Comparison of ENCODE assay signal across 17 cellular contexts in the genomic region with DNA sequence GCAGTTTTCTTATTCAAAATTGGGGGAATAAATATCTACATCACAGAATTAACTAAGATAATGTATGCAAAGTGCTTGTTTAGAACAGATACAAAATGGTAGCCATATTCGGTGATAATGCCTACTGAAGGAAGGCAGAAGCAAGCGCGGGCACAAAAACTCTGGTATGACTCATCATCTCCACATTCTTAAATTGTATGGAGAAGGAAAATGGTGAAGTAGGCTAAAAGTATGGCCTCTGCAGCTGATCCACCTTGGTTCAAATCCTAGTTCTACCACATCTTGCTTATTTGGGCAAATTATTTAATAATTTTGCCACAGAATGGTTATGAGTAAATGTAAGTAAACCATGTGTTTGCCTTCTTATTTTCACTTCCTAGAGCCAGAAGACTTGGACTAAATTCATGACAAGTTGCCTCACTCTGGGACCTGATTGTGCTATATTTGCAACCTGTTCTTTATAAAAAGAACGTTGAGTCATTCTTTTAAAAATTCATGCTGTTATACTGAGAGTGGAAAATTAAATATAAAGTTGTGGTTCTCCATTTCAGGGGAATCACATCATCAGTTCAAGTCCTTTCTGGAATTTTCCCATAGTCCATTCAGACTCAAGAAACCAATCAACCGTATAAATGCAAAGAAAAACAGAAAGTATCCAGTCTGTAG. TPM values are rescaled to one million over a fixed set of nuclear protein-coding genes. Genes with fewer than 3 reads are reported as not detected.
DNase-seq lines count a peak whose midpoint lies in the region; ATAC-seq, FAIRE-seq and TF ChIP-seq lines count a peak whose summit lies in the region.
"Had no signal": no experiment of that assay in that cellular context is flagged by ENCODE, and none has a peak within 500 bp of the region (broad histone marks: within the 10 kb centered on the region; RNA-seq: fewer than 3 reads in every experiment).

No MANE protein-coding gene starts in this region.

- peak overlapping the region; percentile 93 for H3K27ac ChIP-seq in Panc1 (ENCODE audit: low read length)
- no peak overlapping the region for H3K27ac ChIP-seq in endothelial cell of umbilical vein (ENCODE audit: insufficient read depth, low read depth, low read length)
- no peak overlapping the region for H3K27ac ChIP-seq in small intestine (ENCODE audit: low read depth in 1 of 2, low read length in 1 of 2)

- CTCF ChIA-PET in Panc1 (lab: Charles Lee) (no interaction called here), endothelial cell of umbilical vein (lab: Charles Lee) (interaction anchor here (0.5 to 1.2 kb wide), 5 partner anchors 16 to 382 kb away, joined by 3 to 10 read pairs (median 3); a partner anchor contains a TSS)
- CTCF ChIA-PET in activated CD4-positive, alpha-beta memory T cell treated with anti-CD3 and anti-CD28 coated beads for 36 hours (lab: Charles Lee) = no interaction called here

- H3K27ac Mint-ChIP-seq in activated CD4-positive, alpha-beta memory T cell treated with anti-CD3 and anti-CD28 coated beads for 36 hours = no peak overlapping the region
- H3K27ac Mint-ChIP-seq: activated CD4-positive, alpha-beta memory T cell treated with anti-CD3 and anti-CD28 coated beads, Interleukin-2, amount 10 ng/mL, durations not matched to agents 7 days and 5 days; activated naive CD4-positive, alpha-beta T cell treated with anti-CD3 and anti-CD28 coated beads, Interleukin-2, amount 10 ng/mL, durations not matched to agents 7 days and 5 days; stimulated activated naive B cell treated with anti-CD40 and anti-IgM and Interleukin-4, amounts not matched to agents 10 μg/mL and 1 μg/mL and 100 μg/mL, for 72 hours; T-helper 1 cell treated with Interleukin-12 subunit alpha and Interleukin-12 subunit beta and Interleukin-4 antibody, amounts not matched to agents 30 μg/mL and 1 μg/mL, for 36 hours had no signal

- peaks cover 2% of the 10 kb centered on the region for H3K27me3 Mint-ChIP-seq in activated CD4-positive, alpha-beta memory T cell treated with anti-CD3 and anti-CD28 coated beads for 36 hours

- no peak for TF ChIP-seq POLR2A in endothelial cell of umbilical vein (IDR thresholded peaks at IDR 0.05; ENCODE audit: low read depth, low read length)

- H3K4me3 Mint-ChIP-seq in activated CD4-positive, alpha-beta memory T cell treated with anti-CD3 and anti-CD28 coated beads for 36 hours = no peak overlapping the region
- H3K4me3 Mint-ChIP-seq: activated CD4-positive, alpha-beta memory T cell treated with anti-CD3 and anti-CD28 coated beads, Interleukin-2, amount 10 ng/mL, durations not matched to agents 7 days and 5 days; activated naive CD4-positive, alpha-beta T cell treated with anti-CD3 and anti-CD28 coated beads, Interleukin-2, amount 10 ng/mL, durations not matched to agents 7 days and 5 days; stimulated activated naive B cell treated with anti-CD40 and anti-IgM and Interleukin-4, amounts not matched to agents 10 μg/mL and 1 μg/mL and 100 μg/mL, for 72 hours; T-helper 1 cell treated with Interleukin-12 subunit alpha and Interleukin-12 subunit beta and Interleukin-4 antibody, amounts not matched to agents 30 μg/mL and 1 μg/mL, for 36 hours had no signal

- H3K36me3 Mint-ChIP-seq in activated CD4-positive, alpha-beta memory T cell treated with anti-CD3 and anti-CD28 coated beads for 36 hours = no peaks in the 10 kb centered on the region
- H3K36me3 Mint-ChIP-seq: activated naive CD4-positive, alpha-beta T cell treated with anti-CD3 and anti-CD28 coated beads, Interleukin-2, amount 10 ng/mL, durations not matched to agents 7 days and 5 days; stimulated activated naive B cell treated with anti-CD40 and anti-IgM and Interleukin-4, amounts not matched to agents 10 μg/mL and 1 μg/mL and 100 μg/mL, for 72 hours had no signal

- peak; percentile 94 for DNase-seq in EH (ENCODE audit: low read depth)
- DNase-seq in Panc1 (ENCODE audit: low read depth, low spot score) = peak; percentile 45
- DNase-seq in endothelial cell of umbilical vein (ENCODE audit: low read depth, low spot score) = no peak
- DNase-seq in renal cortical epithelial cell (ENCODE audit: low read depth) = peak; percentile 93
- no peak for DNase-seq in small intestine
- no peak for DNase-seq in activated CD4-positive, alpha-beta memory T cell treated with anti-CD3 and anti-CD28 coated beads for 36 hours
- no peak for DNase-seq in HuH-7 (ENCODE audit: low spot score)
- DNase-seq: activated CD4-positive, alpha-beta memory T cell treated with anti-CD3 and anti-CD28 coated beads, Interleukin-2, amount 10 ng/mL, durations not matched to agents 7 days and 5 days; activated naive CD4-positive, alpha-beta T cell treated with anti-CD3 and anti-CD28 coated beads, Interleukin-2, amount 10 ng/mL, durations not matched to agents 7 days and 5 days; COR-L47; NCI-H187; stimulated activated CD4-positive, alpha-beta T cell treated with anti-CD3 and anti-CD28 coated beads, Interleukin-2, amount 100 ng/mL, for 24 hours; stimulated activated naive B cell treated with anti-CD40 and anti-IgM and Interleukin-4, amounts not matched to agents 10 μg/mL and 1 μg/mL and 100 μg/mL, for 72 hours had no signal

- TF ChIP-seq CTCF in Panc1 (IDR thresholded peaks at IDR 0.05) = no peak
- TF ChIP-seq CTCF in endothelial cell of umbilical vein (IDR thresholded peaks at IDR 0.05; ENCODE audit: extremely low read depth in 1 of 2, insufficient read depth in 1 of 2, low read depth in 1 of 2, low read length in 2 of 2) = no peak

- no peaks in the 10 kb centered on the region for H4K20me1 ChIP-seq in endothelial cell of umbilical vein (replicated peaks; ENCODE audit: control insufficient read depth, extremely low read depth, insufficient read depth, low read length)

- no peaks in the 10 kb centered on the region; the same call in 1 of the 2 replicates for H3K9me3 ChIP-seq in Panc1 (ENCODE audit: control insufficient read depth, insufficient read depth, low read depth, low read length)
- no peaks in the 10 kb centered on the region for H3K9me3 ChIP-seq in endothelial cell of umbilical vein (replicated peaks; ENCODE audit: control insufficient read depth, insufficient read depth, low read length)
- no peaks in the 10 kb centered on the region for H3K9me3 ChIP-seq in small intestine (ENCODE audit: control insufficient read depth, low read depth)

- H2AFZ ChIP-seq in endothelial cell of umbilical vein (ENCODE audit: low read depth, low read length) = no peak overlapping the region

- in situ Hi-C loops in Panc1 (cut with HindIII; ENCODE audit: low pct_unique_long_range_greater_than_20kb, low sequenced_read_pairs) = no loop called here

- H3K4me3 ChIP-seq in Panc1 (ENCODE audit: low read depth in 2 of 2, low read length in 2 of 2) (peak overlapping the region; percentile 7 to 35; a peak in 3 of 4 replicates), endothelial cell of umbilical vein (replicated peaks in 1 of 3; ENCODE audit: insufficient read depth in 1 of 3, low read depth in 1 of 3, low read length in 3 of 3) (no peak overlapping the region), small intestine (ENCODE audit: low read depth in 1 of 2, low read length in 2 of 2) (no peak overlapping the region)

- BruUV-seq in Panc1 (replicated peaks; lab: Mats Ljungman, UMichigan) (TSS peak; percentile 86), endothelial cell of umbilical vein (replicated peaks; lab: Mats Ljungman, UMichigan) (no TSS peak)

- dilution Hi-C loops in endothelial cell of umbilical vein (cut with MboI; ENCODE audit: extremely low pct_ligation_motif_present, low sequenced_read_pairs) = no loop called here

- ATAC-seq in Panc1 (no peak; the same call in 1 of the 2 replicates), GM19467 (IDR thresholded peaks at IDR 0.05; ENCODE audit: unreplicated experiment) (no peak)
- ATAC-seq: HepG2; stimulated activated naive B cell treated with anti-CD40 and anti-IgM and Interleukin-4, amounts not matched to agents 10 μg/mL and 1 μg/mL and 100 μg/mL, for 72 hours had no signal

- no peak for FAIRE-seq in endothelial cell of umbilical vein (lab: Jason Lieb, UNC)
- no peak for FAIRE-seq in small intestine (lab: Jason Lieb, UNC)
- FAIRE-seq: GM19239, HepG2 had no signal

- no peaks in the 10 kb centered on the region for H3K79me2 ChIP-seq in endothelial cell of umbilical vein (ENCODE audit: control insufficient read depth, insufficient read depth, low read length)

- intact Hi-C loops in Panc1 (cut with micrococcal nuclease; ENCODE audit: unreplicated experiment) = loop anchor here (2.0 to 10.0 kb wide), 2 partner anchors 63 to 237 kb away; a partner anchor contains a TSS
- intact Hi-C loops in endothelial cell of umbilical vein (cut with micrococcal nuclease) = loop anchor here (5.0 to 10.0 kb wide), 4 partner anchors 65 to 320 kb away; a partner anchor contains a TSS
- intact Hi-C loops in activated CD4-positive, alpha-beta memory T cell treated with anti-CD3 and anti-CD28 coated beads for 36 hours (cut with micrococcal nuclease) = no loop called here

- no peak overlapping the region for H3K9ac ChIP-seq in endothelial cell of umbilical vein (replicated peaks; ENCODE audit: extremely low read depth, insufficient read depth, low read length)

- H3K4me2 ChIP-seq in endothelial cell of umbilical vein (ENCODE audit: insufficient read depth, low read length) = no peak overlapping the region

- no peaks in the 10 kb centered on the region for H3K9me3 Mint-ChIP-seq in activated CD4-positive, alpha-beta memory T cell treated with anti-CD3 and anti-CD28 coated beads for 36 hours
- H3K9me3 Mint-ChIP-seq: activated CD4-positive, alpha-beta memory T cell treated with anti-CD3 and anti-CD28 coated beads, Interleukin-2, amount 10 ng/mL, durations not matched to agents 7 days and 5 days; activated naive CD4-positive, alpha-beta T cell treated with anti-CD3 and anti-CD28 coated beads, Interleukin-2, amount 10 ng/mL, durations not matched to agents 7 days and 5 days; stimulated activated naive B cell treated with anti-CD40 and anti-IgM and Interleukin-4, amounts not matched to agents 10 μg/mL and 1 μg/mL and 100 μg/mL, for 72 hours; T-helper 1 cell treated with Interleukin-12 subunit alpha and Interleukin-12 subunit beta and Interleukin-4 antibody, amounts not matched to agents 30 μg/mL and 1 μg/mL, for 36 hours had no signal

- no peaks in the 10 kb centered on the region for H3K36me3 ChIP-seq in Panc1 (ENCODE audit: control insufficient read depth, insufficient read depth, low read length)
- H3K36me3 ChIP-seq in endothelial cell of umbilical vein (ENCODE audit: control insufficient read depth in 2 of 2, extremely low read depth in 1 of 2, insufficient read depth in 2 of 2, low read length in 2 of 2) = no peaks in the 10 kb centered on the region
- no peaks in the 10 kb centered on the region for H3K36me3 ChIP-seq in small intestine (ENCODE audit: control insufficient read depth in 2 of 2, insufficient read depth in 2 of 2, low read length in 2 of 2)

- POLR2A ChIA-PET in Panc1 (lab: Charles Lee) = no interaction called here
- POLR2A ChIA-PET in endothelial cell of umbilical vein (lab: Charles Lee) = no interaction called here
- POLR2A ChIA-PET in activated CD4-positive, alpha-beta memory T cell treated with anti-CD3 and anti-CD28 coated beads for 36 hours (lab: Charles Lee) = no interaction called here

- H3K4me1 Mint-ChIP-seq in activated CD4-positive, alpha-beta memory T cell treated with anti-CD3 and anti-CD28 coated beads for 36 hours (ENCODE audit: low read depth) = no peaks in the 10 kb centered on the region
- H3K4me1 Mint-ChIP-seq: activated CD4-positive, alpha-beta memory T cell treated with anti-CD3 and anti-CD28 coated beads, Interleukin-2, amount 10 ng/mL, durations not matched to agents 7 days and 5 days; activated naive CD4-positive, alpha-beta T cell treated with anti-CD3 and anti-CD28 coated beads, Interleukin-2, amount 10 ng/mL, durations not matched to agents 7 days and 5 days; stimulated activated naive B cell treated with anti-CD40 and anti-IgM and Interleukin-4, amounts not matched to agents 10 μg/mL and 1 μg/mL and 100 μg/mL, for 72 hours had no signal

- H3K9me1 ChIP-seq in endothelial cell of umbilical vein (replicated peaks; ENCODE audit: control insufficient read depth, extremely low read depth, insufficient read depth, low read length) = no peaks in the 10 kb centered on the region

- no peaks in the 10 kb centered on the region for H3K27me3 ChIP-seq in Panc1 (ENCODE audit: control insufficient read depth, insufficient read depth, low read length)
- peaks cover 0 to 3% of the 10 kb centered on the region in 2 experiments for H3K27me3 ChIP-seq in endothelial cell of umbilical vein (ENCODE audit: control insufficient read depth in 2 of 2, insufficient read depth in 2 of 2, low read length in 2 of 2)
- H3K27me3 ChIP-seq in small intestine (ENCODE audit: control insufficient read depth in 2 of 2, insufficient read depth in 2 of 2, low read length in 2 of 2) = no peaks in the 10 kb centered on the region

- 68 to 72% (median 68%) methylated on average over 5 of the region's 5 CpGs for WGBS in small intestine, 3 donors

- H3K4me1 ChIP-seq in Panc1 (ENCODE audit: control insufficient read depth, insufficient read depth, low read length) (peaks cover 29% of the 10 kb centered on the region), endothelial cell of umbilical vein (ENCODE audit: control insufficient read depth, extremely low read depth, insufficient read depth, low read length) (peaks cover 14% of the 10 kb centered on the region), small intestine (ENCODE audit: control insufficient read depth in 2 of 2, insufficient read depth in 1 of 2, low read depth in 1 of 2, low read length in 1 of 2) (no peaks in the 10 kb centered on the region)

RNA-seq across cellular contexts. Expression of a gene that starts 9.0 kb away (rescaled TPM):
- 4.8 TPM for total RNA-seq in Panc1 (2021; ENCODE audit: unreplicated experiment)
- polyA plus RNA-seq in Panc1 (2012; ENCODE audit: insufficient read length) = 1.3 TPM
- not detected in 2 replicates for total RNA-seq in endothelial cell of umbilical vein
- not detected in 2 replicates for polyA plus RNA-seq in endothelial cell of umbilical vein
- not detected in 2 replicates for polyA plus RNA-seq in endothelial cell of umbilical vein (2011; cell fraction: cytosol; rRNA removed)
- polyA plus RNA-seq in endothelial cell of umbilical vein (2011; cell fraction: nucleus; rRNA removed) = not detected in 2 replicates
- polyA plus RNA-seq in endothelial cell of umbilical vein (2012) = not detected in 2 replicates
- not detected in 2 replicates for polyA minus RNA-seq in endothelial cell of umbilical vein
- not detected for polyA minus RNA-seq in endothelial cell of umbilical vein (2011; cell fraction: cytosol; rRNA and poly(A)+ RNA removed)
- not detected in 2 replicates for polyA minus RNA-seq in endothelial cell of umbilical vein (2011; cell fraction: nucleus; rRNA and poly(A)+ RNA removed)
- 0.55 and 4.5 TPM in 2 replicates for total RNA-seq in renal cortical epithelial cell
- under 1 TPM in 2 of 3 donors, not detected in 1; 0.52 to 0.54 TPM for polyA plus RNA-seq in small intestine
- total RNA-seq in activated CD4-positive, alpha-beta memory T cell treated with anti-CD3 and anti-CD28 coated beads for 36 hours = not detected
- total RNA-seq: activated CD4-positive, alpha-beta memory T cell treated with anti-CD3 and anti-CD28 coated beads, Interleukin-2, amount 10 ng/mL, durations not matched to agents 7 days and 5 days; HepG2 had no signal
- polyA plus RNA-seq: HepG2 had no signal

RNA-seq across cellular contexts. Expression of a gene that starts 16.6 kb away (rescaled TPM):
- total RNA-seq in Panc1 (2021; ENCODE audit: unreplicated experiment) = 47.5 TPM
- polyA plus RNA-seq in Panc1 (2012; ENCODE audit: insufficient read length) = 17.5 TPM
- total RNA-seq in endothelial cell of umbilical vein = 34.6 and 36.1 TPM in 2 replicates
- 12.0 and 13.1 TPM in 2 replicates for polyA plus RNA-seq in endothelial cell of umbilical vein
- polyA plus RNA-seq in endothelial cell of umbilical vein (2011; cell fraction: cytosol; rRNA removed) = 12.6 and 13.3 TPM in 2 replicates
- polyA plus RNA-seq in endothelial cell of umbilical vein (2011; cell fraction: nucleus; rRNA removed) = 34.1 and 35.7 TPM in 2 replicates
- polyA plus RNA-seq in endothelial cell of umbilical vein (2012) = 23.8 and 25.1 TPM in 2 replicates
- 47.7 and 58.5 TPM in 2 replicates for polyA minus RNA-seq in endothelial cell of umbilical vein
- 3.6 TPM for polyA minus RNA-seq in endothelial cell of umbilical vein (2011; cell fraction: cytosol; rRNA and poly(A)+ RNA removed)
- polyA minus RNA-seq in endothelial cell of umbilical vein (2011; cell fraction: nucleus; rRNA and poly(A)+ RNA removed) = 40.4 and 57.2 TPM in 2 replicates
- 38.4 and 45.3 TPM in 2 replicates for total RNA-seq in renal cortical epithelial cell
- polyA plus RNA-seq in small intestine = 10 to 100 TPM in 1 of 3 donors, 1 to 10 TPM in 2; 8.4 to 13.0 (median 8.6) TPM
- 10 to 100 TPM; 11.0 to 12.6 TPM for total RNA-seq in activated CD4-positive, alpha-beta memory T cell treated with anti-CD3 and anti-CD28 coated beads for 36 hours

Comparison
In these comparisons a context has a peak if more than half of its experiments do, and no peak if none do; other contexts are left out.
1. DNase-seq: peak in EH (single experiment), Panc1 (single experiment) and renal cortical epithelial cell (single experiment); none in endothelial cell of umbilical vein (single experiment), small intestine (single experiment), activated CD4-positive, alpha-beta memory T cell treated with anti-CD3 and anti-CD28 coated beads for 36 hours (single experiment) and HuH-7 (single experiment).
2. H3K4me3 ChIP-seq: peak in Panc1 (2 of 2); none in endothelial cell of umbilical vein (0 of 3) and small intestine (0 of 2).